18 cellular contexts compared by ENCODE assay signal in the genomic region with DNA sequence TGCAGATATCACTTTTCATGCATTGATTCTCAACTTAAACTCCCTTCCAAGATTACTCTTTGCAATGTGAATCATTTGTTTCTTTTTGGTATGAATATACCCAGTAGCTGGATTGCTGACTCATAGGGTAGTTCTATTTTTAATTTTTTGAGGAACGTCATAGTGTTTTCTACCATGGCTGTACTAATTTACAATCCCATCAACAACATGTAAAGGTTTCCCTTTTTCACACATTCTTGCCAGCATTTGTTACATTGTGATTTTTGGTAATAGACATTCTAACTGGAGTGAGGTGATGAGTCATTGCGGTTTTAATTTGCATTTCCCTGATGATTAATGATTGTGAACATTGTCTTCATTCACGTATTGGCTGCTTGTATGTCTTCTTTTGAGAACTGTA.
"Had no signal": no experiment of that assay in that cellular context is flagged by ENCODE, and none has a peak within 500 bp of the region (broad histone marks: within the 10 kb centered on the region; RNA-seq: fewer than 3 reads in every experiment).

No MANE protein-coding gene starts in this region.

- H3K27me3 Mint-ChIP-seq: memory B cell; stimulated activated memory B cell treated with anti-CD40 and anti-IgM and Interleukin-4, amounts not matched to agents 10 μg/mL and 1 μg/mL and 100 μg/mL, for 72 hours had no signal

- DNase-seq: activated CD4-positive, alpha-beta T cell treated with anti-CD3 and anti-CD28 coated beads for 48 hours; activated naive CD4-positive, alpha-beta T cell treated with anti-CD3 and anti-CD28 coated beads, Interleukin-2, amount 50 U/mL, for 16 hours; amygdala; body of pancreas; central memory CD4-positive, alpha-beta T cell; colonic mucosa; glutamatergic neuron; left ventricle myocardium inferior; naive thymus-derived CD8-positive, alpha-beta T cell; stimulated activated CD4-positive, alpha-beta T cell treated with anti-CD3 and anti-CD28 coated beads, Interleukin-2, amount 100 ng/mL, for 24 hours; WERI-Rb-1 had no signal

- H3K27me3 ChIP-seq: body of pancreas, colonic mucosa, esophagus muscularis mucosa, tibial nerve, vagina had no signal

- H3K9me3 ChIP-seq: body of pancreas, colonic mucosa, left ventricle myocardium inferior, tibial nerve, vagina had no signal

- H3K27ac ChIP-seq: body of pancreas, colonic mucosa, esophagus muscularis mucosa, left ventricle myocardium inferior, tibial nerve, vagina, WERI-Rb-1 had no signal

- H3K27ac Mint-ChIP-seq: activated T-helper 2 cell treated with anti-CD3 and anti-CD28 coated beads, Interferon-gamma antibody, Interleukin-2, Interleukin-4, amounts not matched to agents 10 μg/mL and 5 μg/mL and 100 μg/mL, durations not matched to agents 14 hours and 24 hours and 36 hours; memory B cell; naive thymus-derived CD8-positive, alpha-beta T cell; stimulated activated memory B cell treated with anti-CD40 and anti-IgM and Interleukin-4, amounts not matched to agents 10 μg/mL and 1 μg/mL and 100 μg/mL, for 72 hours; T-helper 1 cell treated with Interleukin-12 subunit alpha and Interleukin-12 subunit beta and Interleukin-4 antibody, amounts not matched to agents 30 μg/mL and 1 μg/mL, for 36 hours had no signal

- H3K9me3 Mint-ChIP-seq: activated T-helper 2 cell treated with anti-CD3 and anti-CD28 coated beads, Interferon-gamma antibody, Interleukin-2, Interleukin-4, amounts not matched to agents 10 μg/mL and 5 μg/mL and 100 μg/mL, durations not matched to agents 14 hours and 24 hours and 36 hours; memory B cell; stimulated activated memory B cell treated with anti-CD40 and anti-IgM and Interleukin-4, amounts not matched to agents 10 μg/mL and 1 μg/mL and 100 μg/mL, for 72 hours; T-helper 1 cell treated with Interleukin-12 subunit alpha and Interleukin-12 subunit beta and Interleukin-4 antibody, amounts not matched to agents 30 μg/mL and 1 μg/mL, for 36 hours had no signal

- ATAC-seq: body of pancreas; naive thymus-derived CD8-positive, alpha-beta T cell; stimulated activated memory B cell treated with anti-CD40 and anti-IgM and Interleukin-4, amounts not matched to agents 10 μg/mL and 1 μg/mL and 100 μg/mL, for 72 hours had no signal

- H3K4me1 ChIP-seq: body of pancreas, colonic mucosa, esophagus muscularis mucosa, left ventricle myocardium inferior, tibial nerve, vagina had no signal

- H3K36me3 Mint-ChIP-seq: memory B cell; naive thymus-derived CD8-positive, alpha-beta T cell; stimulated activated memory B cell treated with anti-CD40 and anti-IgM and Interleukin-4, amounts not matched to agents 10 μg/mL and 1 μg/mL and 100 μg/mL, for 72 hours had no signal

- H3K4me1 Mint-ChIP-seq: memory B cell; naive thymus-derived CD8-positive, alpha-beta T cell; stimulated activated memory B cell treated with anti-CD40 and anti-IgM and Interleukin-4, amounts not matched to agents 10 μg/mL and 1 μg/mL and 100 μg/mL, for 72 hours had no signal

- H3K36me3 ChIP-seq: colonic mucosa, esophagus muscularis mucosa, left ventricle myocardium inferior, tibial nerve, vagina, WERI-Rb-1 had no signal

- H3K4me3 ChIP-seq: body of pancreas, colonic mucosa, esophagus muscularis mucosa, left ventricle myocardium inferior, tibial nerve, vagina had no signal

- H3K4me3 Mint-ChIP-seq: memory B cell; naive thymus-derived CD8-positive, alpha-beta T cell; stimulated activated memory B cell treated with anti-CD40 and anti-IgM and Interleukin-4, amounts not matched to agents 10 μg/mL and 1 μg/mL and 100 μg/mL, for 72 hours; T-helper 1 cell treated with Interleukin-12 subunit alpha and Interleukin-12 subunit beta and Interleukin-4 antibody, amounts not matched to agents 30 μg/mL and 1 μg/mL, for 36 hours had no signal
